ENCODE assay signal across 24 cellular contexts in genomic region chr3:55775366-55775765, GRCh38.
DNase-seq lines count a peak whose midpoint lies in the region; ATAC-seq, FAIRE-seq and TF ChIP-seq lines count a peak whose summit lies in the region.
"Had no signal": no experiment of that assay in that cellular context is flagged by ENCODE, and none has a peak within 500 bp of the region (broad histone marks: within the 10 kb centered on the region; RNA-seq: fewer than 3 reads in every experiment).

No MANE protein-coding gene starts in this region.

- peaks cover 27% of the 10 kb centered on the region for H3K4me1 Mint-ChIP-seq in nephron progenitor cell
- H3K4me1 Mint-ChIP-seq: CD14-positive monocyte; CD4-positive, alpha-beta memory T cell; CD4-positive, CD25-positive, alpha-beta regulatory T cell; CD8-positive, alpha-beta memory T cell had no signal

- peaks cover 5% of the 10 kb centered on the region for H3K36me3 Mint-ChIP-seq in nephron progenitor cell (ENCODE audit: low read depth)
- H3K36me3 Mint-ChIP-seq: CD14-positive monocyte; CD4-positive, alpha-beta memory T cell; CD4-positive, CD25-positive, alpha-beta regulatory T cell had no signal

- H3K4me3 ChIP-seq in A549, result no peak overlapping the region
- H3K4me3 ChIP-seq in WERI-Rb-1 (ENCODE audit: low read depth, low read length), result no peak overlapping the region
- H3K4me3 ChIP-seq: BLaER1, GM12878 had no signal

- no peaks in the 10 kb centered on the region for H3K4me1 ChIP-seq in A549
- H3K4me1 ChIP-seq: BE2C, BLaER1 had no signal

- peak overlapping the region; percentile 86 for H3K27ac Mint-ChIP-seq in nephron progenitor cell
- H3K27ac Mint-ChIP-seq: CD14-positive monocyte; CD4-positive, CD25-positive, alpha-beta regulatory T cell; CD8-positive, alpha-beta memory T cell had no signal

- no peak for DNase-seq in A549 (ENCODE audit: low read depth in 1 of 2, low spot score in 1 of 2)
- DNase-seq in WERI-Rb-1, result no peak
- no peak for DNase-seq in nephron progenitor cell
- DNase-seq in DMS153 treated with DMSO at 0.1 percent for 48 hours (lab: John Stamatoyannopoulos, UW; ENCODE audit: unreplicated experiment), result no peak
- no peak for DNase-seq in NCI-H187 treated with DMSO at 0.1 percent for 48 hours (lab: John Stamatoyannopoulos, UW)
- DNase-seq: ACHN; BE2C; C1 segment of cervical spinal cord; CD4-positive, alpha-beta memory T cell; CD4-positive, CD25-positive, alpha-beta regulatory T cell; CD8-positive, alpha-beta memory T cell; COR-L47; DMS53; DMS79; DND-41; EL; GDM1 had no signal

- POLR2A ChIA-PET in A549 (lab: Yijun Ruan, JAX), result no interaction called here

- H3K4me2 ChIP-seq in A549, result no peak overlapping the region
- H3K4me2 ChIP-seq: BLaER1 had no signal

- CTCF ChIA-PET in A549 (lab: Yijun Ruan, JAX), result no interaction called here

- TF ChIP-seq CTCF in A549 (IDR thresholded peaks at IDR 0.05) (no peak), WERI-Rb-1 (IDR thresholded peaks at IDR 0.05; ENCODE audit: low read depth, low read length) (no peak), nephron progenitor cell (IDR thresholded peaks at IDR 0.05) (no peak)

- no peaks in the 10 kb centered on the region for H3K9me3 ChIP-seq in A549
- no peaks in the 10 kb centered on the region for H3K9me3 ChIP-seq in WERI-Rb-1 (ENCODE audit: severe bottlenecking)
- H3K9me3 ChIP-seq: BE2C, BLaER1 had no signal

- no peak for ATAC-seq in A549
- ATAC-seq: GM12878 had no signal

- no peak for TF ChIP-seq RAD21 in A549 (conservative IDR thresholded peaks at IDR 0.05 in 1 of 2, IDR thresholded peaks at IDR 0.05 in 1 of 2)

- TF ChIP-seq EP300 in A549 (IDR thresholded peaks at IDR 0.05), result no peak

- peaks cover 8% of the 10 kb centered on the region for H3K9me3 Mint-ChIP-seq in nephron progenitor cell

- H3K27me3 ChIP-seq in WERI-Rb-1 (ENCODE audit: insufficient read depth, low read depth, severe bottlenecking), result no peaks in the 10 kb centered on the region
- H3K27me3 ChIP-seq: BE2C, BLaER1 had no signal

- no peak for FAIRE-seq in A549 (lab: Jason Lieb, UNC)
- FAIRE-seq: D721Med, GM12878, GM12892, GM18507 had no signal

- no peak overlapping the region for H3K4me3 Mint-ChIP-seq in nephron progenitor cell
- H3K4me3 Mint-ChIP-seq: CD14-positive monocyte; CD4-positive, alpha-beta memory T cell; CD4-positive, CD25-positive, alpha-beta regulatory T cell; CD8-positive, alpha-beta memory T cell had no signal

- TF ChIP-seq POLR2A in A549 (IDR thresholded peaks at IDR 0.05; ENCODE audit: low read length), result no peak

- H3K36me3 ChIP-seq in WERI-Rb-1, result no peaks in the 10 kb centered on the region
- H3K36me3 ChIP-seq: BE2C, BLaER1 had no signal

- H3K27ac ChIP-seq in A549, result no peak overlapping the region
- H3K27ac ChIP-seq in WERI-Rb-1, result peak overlapping the region; percentile 6; the same call in 1 of the 2 replicates
- H3K27ac ChIP-seq: 22Rv1, BLaER1 had no signal

- 31% methylated on average over 5 of the region's 5 CpGs for WGBS in A549 (ENCODE audit: missing lambda C conversion rate)

- no peaks in the 10 kb centered on the region for H3K27me3 Mint-ChIP-seq in nephron progenitor cell (ENCODE audit: low read depth, poor library complexity)
- H3K27me3 Mint-ChIP-seq: CD4-positive, alpha-beta memory T cell; CD4-positive, CD25-positive, alpha-beta regulatory T cell had no signal

TF ChIP-seq in A549, 52 proteins besides CTCF, POLR2A, EP300 and RAD21:
- TF ChIP-seq, protein P1, sequence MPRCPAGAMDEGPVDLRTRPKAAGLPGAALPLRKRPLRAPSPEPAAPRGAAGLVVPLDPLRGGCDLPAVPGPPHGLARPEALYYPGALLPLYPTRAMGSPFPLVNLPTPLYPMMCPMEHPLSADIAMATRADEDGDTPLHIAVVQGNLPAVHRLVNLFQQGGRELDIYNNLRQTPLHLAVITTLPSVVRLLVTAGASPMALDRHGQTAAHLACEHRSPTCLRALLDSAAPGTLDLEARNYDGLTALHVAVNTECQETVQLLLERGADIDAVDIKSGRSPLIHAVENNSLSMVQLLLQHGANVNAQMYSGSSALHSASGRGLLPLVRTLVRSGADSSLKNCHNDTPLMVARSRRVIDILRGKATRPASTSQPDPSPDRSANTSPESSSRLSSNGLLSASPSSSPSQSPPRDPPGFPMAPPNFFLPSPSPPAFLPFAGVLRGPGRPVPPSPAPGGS (IDR thresholded peaks at IDR 0.05), result no peak
- TF ChIP-seq RARB (CRISPR knock-in tag; IDR thresholded peaks at IDR 0.05) (no peak), JUNB (IDR thresholded peaks at IDR 0.05) (no peak), FOSL2 (IDR thresholded peaks at IDR 0.05) (no peak), FOSL2 (CRISPR knock-in tag; IDR thresholded peaks at IDR 0.05) (no peak), MYC (IDR thresholded peaks at IDR 0.05; ENCODE audit: borderline replicate concordance, low read length) (no peak), ZC3H11A (IDR thresholded peaks at IDR 0.05) (peak; percentile 37), CEBPB (IDR thresholded peaks at IDR 0.05) (no peak), RFX5 (IDR thresholded peaks at IDR 0.05) (no peak)
TF ChIP-seq in A549: peak in this region for 1.
